8 cellular contexts compared by ENCODE assay signal in the genomic region with DNA sequence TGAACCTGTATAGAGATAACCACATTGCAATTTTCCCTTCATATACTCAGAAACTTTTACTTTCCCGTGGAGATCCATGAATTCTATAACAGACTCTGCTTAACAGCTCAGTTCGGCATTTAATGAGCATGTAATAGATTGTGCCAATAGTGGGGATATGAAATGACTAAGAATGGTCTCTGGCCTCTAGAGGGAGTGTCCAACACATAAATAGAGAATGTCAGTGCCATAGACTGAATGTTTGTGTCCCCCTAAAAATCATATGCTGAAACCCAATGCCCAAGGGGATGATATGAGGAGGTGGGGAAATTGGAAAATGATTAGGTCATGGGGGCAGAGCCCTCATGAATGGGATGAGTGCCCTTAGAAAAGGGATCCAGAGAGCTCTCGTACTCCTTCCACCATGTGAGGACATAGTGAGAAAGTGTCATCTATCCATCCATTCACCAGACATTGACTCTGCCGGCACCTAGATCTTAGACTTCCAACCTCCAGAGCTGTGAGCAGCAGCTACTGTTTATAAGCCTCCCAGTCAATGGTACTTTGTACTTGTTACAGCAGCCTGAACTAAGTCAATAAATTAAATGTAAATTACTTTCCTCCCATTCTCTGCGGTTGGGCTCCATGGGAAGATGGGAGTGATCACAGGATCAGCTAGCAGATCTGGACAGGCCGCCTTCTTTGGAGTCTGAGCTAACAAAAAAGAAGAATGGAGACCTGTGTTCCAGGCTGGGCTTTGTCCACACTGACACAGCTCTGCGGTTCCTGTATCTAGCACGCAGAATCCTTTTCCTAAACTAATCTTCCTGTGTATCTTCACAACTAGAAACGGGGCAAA. TPM values are rescaled to one million over a fixed set of nuclear protein-coding genes. Genes with fewer than 3 reads are reported as not detected.
DNase-seq lines count a peak whose midpoint lies in the region; TF ChIP-seq lines count a peak whose summit lies in the region.

No MANE protein-coding gene starts in this region.

- no peak overlapping the region for H3K27ac Mint-ChIP-seq in MCF 10A (ENCODE audit: low read depth, unreplicated experiment)
- peak overlapping the region in 1 of 3 experiments; percentile 76 for H3K27ac Mint-ChIP-seq in nephron

- H3K9me3 Mint-ChIP-seq in MCF 10A (ENCODE audit: unreplicated experiment) (no peaks in the 10 kb centered on the region), nephron (no peaks in the 10 kb centered on the region)

- H3K27me3 ChIP-seq in breast epithelium (no peaks in the 10 kb centered on the region), KMS-11 (ENCODE audit: insufficient read depth, low read depth) (no peaks in the 10 kb centered on the region), adrenal gland (no peaks in the 10 kb centered on the region), ovary (no peaks in the 10 kb centered on the region)

- no TSS peak for BruUV-seq in MCF 10A (replicated peaks; lab: Mats Ljungman, UMichigan)

- POLR2A ChIA-PET in MCF 10A (lab: Yijun Ruan, JAX) = interaction anchor here (0.6 to 1.5 kb wide), 7 partner anchors 11 to 123 kb away, joined by 3 to 7 read pairs (median 4); partner anchors contain the start of genes HELQ, HPSE and MRPS18C

- intact Hi-C loops in MCF 10A (cut with micrococcal nuclease) = loop anchor here (1.0 kb wide), 2 partner anchors 93 to 278 kb away; partner anchors contain the start of gene HELQ
- intact Hi-C loops in breast epithelium (cut with DNase I; ENCODE audit: low total_unique reads) = no loop called here
- intact Hi-C loops in adrenal gland (cut with DNase I) = loop anchor here in 1 of 2 donors (10.0 kb wide), 1 partner anchor 92 kb away; the partner anchor contains the start of genes HELQ and MRPS18C
- intact Hi-C loops in ovary (cut with DNase I) = no loop called here

- no peaks in the 10 kb centered on the region for H3K27me3 Mint-ChIP-seq in MCF 10A (ENCODE audit: insufficient read depth, unreplicated experiment)
- peaks cover 3% of the 10 kb centered on the region for H3K27me3 Mint-ChIP-seq in nephron (ENCODE audit: low read depth)

- no peaks in the 10 kb centered on the region for H3K79me2 ChIP-seq in KMS-11 (ENCODE audit: insufficient read depth, low read depth)

- H3K4me1 Mint-ChIP-seq in MCF 10A (ENCODE audit: insufficient read depth, unreplicated experiment) = no peaks in the 10 kb centered on the region
- H3K4me1 Mint-ChIP-seq in nephron = no peaks in the 10 kb centered on the region

- no peak for TF ChIP-seq EP300 in ovary (IDR thresholded peaks at IDR 0.05)

- WGBS in adrenal gland, 4 donors = 72 to 82% (median 80%) methylated on average over 8 to 9 of the region's 9 CpGs
- WGBS in ovary, 3 donors = 72 to 82% (median 80%) methylated on average over 9 of the region's 9 CpGs

- H3K27ac ChIP-seq in breast epithelium (no peak overlapping the region), KMS-11 (no peak overlapping the region), adrenal gland (no peak overlapping the region), ovary (no peak overlapping the region)

- H3K4me2 ChIP-seq in KMS-11 = no peak overlapping the region

- H4K20me1 ChIP-seq in KMS-11 (ENCODE audit: insufficient read depth) = no peaks in the 10 kb centered on the region

- no peaks in the 10 kb centered on the region for H3K36me3 ChIP-seq in breast epithelium
- no peaks in the 10 kb centered on the region for H3K36me3 ChIP-seq in KMS-11 (ENCODE audit: insufficient read depth)
- H3K36me3 ChIP-seq in adrenal gland (replicated peaks in 1 of 2) = no peaks in the 10 kb centered on the region
- no peaks in the 10 kb centered on the region for H3K36me3 ChIP-seq in ovary

- H3K4me1 ChIP-seq in breast epithelium (no peaks in the 10 kb centered on the region), KMS-11 (ENCODE audit: low read depth, poor library complexity, severe bottlenecking) (peaks cover 12% of the 10 kb centered on the region), adrenal gland (replicated peaks in 1 of 2) (peaks cover 0 to 9% of the 10 kb centered on the region in 2 donors), ovary (ENCODE audit: insufficient read depth) (peaks cover 1% of the 10 kb centered on the region)

- no peak for TF ChIP-seq POLR2A in breast epithelium (IDR thresholded peaks at IDR 0.05)
- TF ChIP-seq POLR2A in adrenal gland (IDR thresholded peaks at IDR 0.05) = no peak
- no peak for TF ChIP-seq POLR2A in ovary (IDR thresholded peaks at IDR 0.05)

- H2AFZ ChIP-seq in KMS-11 (ENCODE audit: low read depth) = no peak overlapping the region

- TF ChIP-seq CTCF in MCF 10A (IDR thresholded peaks at IDR 0.05; ENCODE audit: unreplicated experiment) (peak; percentile 35), breast epithelium (IDR thresholded peaks at IDR 0.05) (peak in 1 of 3 donors; percentile 18), KMS-11 (conservative IDR thresholded peaks at IDR 0.05; ENCODE audit: low read depth, low read length) (peak; percentile 61), adrenal gland (IDR thresholded peaks at IDR 0.05) (peak; percentile 23 to 59 (median 48)), nephron (IDR thresholded peaks at IDR 0.05; ENCODE audit: unreplicated experiment in 3 of 3) (peak; percentile 12 to 44 (median 20)), ovary (IDR thresholded peaks at IDR 0.05) (peak in 1 of 3 donors; percentile 13)

- DNase-seq in MCF 10A (ENCODE audit: unreplicated experiment) (peak; percentile 51), breast epithelium (ENCODE audit: low spot score in 2 of 2) (no peak), adrenal gland (no peak), ovary (no peak), NCI-H446 treated with DMSO at 0.1 percent for 48 hours (lab: John Stamatoyannopoulos, UW) (no peak)
- DNase-seq in activated CD4-positive, alpha-beta T cell treated with anti-CD3 and anti-CD28 coated beads for 1 hour = no peak

- no peak overlapping the region for H3K9ac ChIP-seq in KMS-11

- H3K4me3 ChIP-seq in breast epithelium = no peak overlapping the region
- H3K4me3 ChIP-seq in KMS-11 (IDR thresholded peaks at IDR 0.05; ENCODE audit: insufficient read depth, low read depth, low read length) = no peak overlapping the region
- no peak overlapping the region for H3K4me3 ChIP-seq in adrenal gland
- no peak overlapping the region for H3K4me3 ChIP-seq in ovary

- CTCF ChIA-PET in MCF 10A (lab: Yijun Ruan, JAX) = interaction anchor here (0.6 to 2.0 kb wide), 26 partner anchors 9 to 280 kb away, joined by 3 to 7 read pairs (median 3); no protein-coding TSS in a partner anchor

- H3K9me3 ChIP-seq in breast epithelium (no peaks in the 10 kb centered on the region), adrenal gland (replicated peaks in 1 of 3) (no peaks in the 10 kb centered on the region), ovary (no peaks in the 10 kb centered on the region)

- H3K4me3 Mint-ChIP-seq in MCF 10A (ENCODE audit: unreplicated experiment) = no peak overlapping the region
- H3K4me3 Mint-ChIP-seq in nephron = no peak overlapping the region

- H3K36me3 Mint-ChIP-seq in MCF 10A (ENCODE audit: insufficient read depth, unreplicated experiment) = no peaks in the 10 kb centered on the region
- H3K36me3 Mint-ChIP-seq in nephron (ENCODE audit: low read depth) = no peaks in the 10 kb centered on the region

RNA-seq across cellular contexts. Expression of gene HPSE, which starts 28.1 kb away (rescaled TPM):
- total RNA-seq in MCF 10A (2022) = 5.5 and 6.0 TPM in 2 replicates
- 1 to 10 TPM; 1.3 to 3.8 (median 1.6) TPM for total RNA-seq in breast epithelium
- 10 to 100 TPM in 1 of 8 donors, 1 to 10 TPM in 7; 2.1 to 12.3 (median 7.3) TPM for total RNA-seq in adrenal gland
- polyA plus RNA-seq in adrenal gland = 1 to 10 TPM in 2 of 3 donors, under 1 TPM in 1; 0.64 to 2.6 (median 2.0) TPM
- total RNA-seq in ovary = 10 to 100 TPM in 2 of 7 donors, 1 to 10 TPM in 5; 4.3 to 23.3 (median 6.4) TPM
- polyA plus RNA-seq in ovary = 1 to 10 TPM; 6.2 to 6.9 TPM
